ENCODE assay signal across 12 cellular contexts in the genomic region with DNA sequence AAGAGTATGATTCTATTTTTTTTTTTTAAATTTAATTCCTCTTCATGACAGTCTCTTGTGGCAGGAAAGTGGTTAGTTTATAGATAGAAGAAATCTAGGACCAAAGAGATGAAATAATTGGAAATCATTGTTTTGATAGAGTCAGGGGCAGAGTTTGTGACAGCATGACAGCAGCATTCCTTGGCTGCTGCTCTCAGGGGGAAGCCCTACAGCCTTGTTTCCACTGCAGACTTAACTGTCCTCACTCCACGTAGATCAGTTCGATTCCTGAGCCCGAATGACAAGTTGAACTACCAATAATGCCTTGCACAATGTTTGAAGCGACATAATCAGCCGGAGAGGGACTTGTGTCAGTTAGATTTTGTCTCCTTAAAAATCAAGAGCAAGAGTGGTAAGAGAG.
DNase-seq lines count a peak whose midpoint lies in the region; ATAC-seq and TF ChIP-seq lines count a peak whose summit lies in the region.
"Had no signal": no experiment of that assay in that cellular context is flagged by ENCODE, and none has a peak within 500 bp of the region (broad histone marks: within the 10 kb centered on the region; RNA-seq: fewer than 3 reads in every experiment).

No MANE protein-coding gene starts in this region.

- H4K8ac ChIP-seq in mesendoderm (ENCODE audit: low read depth, low read length) = no peak overlapping the region

- no peaks in the 10 kb centered on the region for H3K4me1 Mint-ChIP-seq in T-helper 2 cell treated with Interferon-gamma antibody and Interleukin-4, amounts not matched to agents 5 μg/mL and 100 μg/mL, for 36 hours (ENCODE audit: low read depth)
- H3K4me1 Mint-ChIP-seq in WTC11 = peaks cover 54% of the 10 kb centered on the region

- CTCF ChIA-PET in WTC11 (lab: Charles Lee) = interaction anchor here (1.5 kb wide), 1 partner anchor 52 kb away, joined by 4 read pairs; no protein-coding TSS in a partner anchor

- H3K9ac ChIP-seq in mesendoderm (ENCODE audit: low read length) = no peak overlapping the region
- H3K9ac ChIP-seq: BLaER1 had no signal

- H3K4ac ChIP-seq in mesendoderm (ENCODE audit: low read depth, low read length) = no peak overlapping the region

- H3K18ac ChIP-seq in mesendoderm (ENCODE audit: low read length) = peak overlapping the region; percentile 47

- no peak overlapping the region for H2BK120ac ChIP-seq in mesendoderm (ENCODE audit: low read depth, low read length)

- no peak overlapping the region for H2BK5ac ChIP-seq in mesendoderm (ENCODE audit: low read length)

- H2BK15ac ChIP-seq in mesendoderm (replicated peaks; ENCODE audit: low read depth) = no peak overlapping the region

- WGBS in mesendoderm (ENCODE audit: extremely low coverage, insufficient coverage, low lambda C conversion rate) = no CpG with 5 or more reads among the region's 5 CpGs

- H3K27ac Mint-ChIP-seq in T-helper 2 cell treated with Interferon-gamma antibody and Interleukin-4, amounts not matched to agents 5 μg/mL and 100 μg/mL, for 36 hours = peak overlapping the region; percentile 11
- H3K27ac Mint-ChIP-seq in WTC11 = 0 out of 2 replicates have a peak overlapping the region, but pooled peaks have one; percentile 77

- no peak overlapping the region for H2AK5ac ChIP-seq in mesendoderm (ENCODE audit: low read length)

- no peak overlapping the region for H3K4me3 ChIP-seq in mesendoderm (ENCODE audit: low read length)
- H3K4me3 ChIP-seq: BLaER1 had no signal

- peaks cover 25% of the 10 kb centered on the region for H3K27me3 Mint-ChIP-seq in T-helper 2 cell treated with Interferon-gamma antibody and Interleukin-4, amounts not matched to agents 5 μg/mL and 100 μg/mL, for 36 hours (ENCODE audit: low read depth)
- H3K27me3 Mint-ChIP-seq in WTC11 (ENCODE audit: low read depth) = no peaks in the 10 kb centered on the region; the same call in 1 of the 2 replicates

- no peak overlapping the region for H3K4me2 ChIP-seq in mesendoderm (ENCODE audit: low read length)
- H3K4me2 ChIP-seq: BLaER1 had no signal

- no peak overlapping the region for H4K5ac ChIP-seq in mesendoderm (ENCODE audit: low read length)

- POLR2A ChIA-PET in WTC11 (lab: Charles Lee) = no interaction called here

- no peak overlapping the region for H3K4me3 Mint-ChIP-seq in T-helper 2 cell treated with Interferon-gamma antibody and Interleukin-4, amounts not matched to agents 5 μg/mL and 100 μg/mL, for 36 hours
- no peak overlapping the region for H3K4me3 Mint-ChIP-seq in WTC11

- H3K36me3 Mint-ChIP-seq in T-helper 2 cell treated with Interferon-gamma antibody and Interleukin-4, amounts not matched to agents 5 μg/mL and 100 μg/mL, for 36 hours (ENCODE audit: low read depth) = no peaks in the 10 kb centered on the region
- H3K36me3 Mint-ChIP-seq in WTC11 = no peaks in the 10 kb centered on the region

- ATAC-seq in WTC11 = peak; percentile 67
- ATAC-seq: HepG2 had no signal

- no peaks in the 10 kb centered on the region for H3K36me3 ChIP-seq in mesendoderm (ENCODE audit: control insufficient read depth, insufficient read depth, low read length)
- H3K36me3 ChIP-seq: BLaER1 had no signal

- no peaks in the 10 kb centered on the region for H3K79me2 ChIP-seq in mesendoderm (ENCODE audit: control insufficient read depth, insufficient read depth, low read length)

- no peak overlapping the region for H3K27ac ChIP-seq in mesendoderm (ENCODE audit: low read depth, low read length)
- H3K27ac ChIP-seq: 22Rv1, BLaER1 had no signal

- no peak overlapping the region for H3K56ac ChIP-seq in mesendoderm (ENCODE audit: low read length)

- no peaks in the 10 kb centered on the region for H3K79me1 ChIP-seq in mesendoderm (ENCODE audit: low read length)

- DNase-seq in T-helper 2 cell treated with Interferon-gamma antibody and Interleukin-4, amounts not matched to agents 5 μg/mL and 100 μg/mL, for 36 hours (ENCODE audit: low spot score) = no peak
- DNase-seq in T-helper 2 cell (no peak), WTC11 (ENCODE audit: low spot score) (no peak), mesendoderm (no peak), COLO668 (lab: John Stamatoyannopoulos, UW; ENCODE audit: unreplicated experiment) (no peak), NCI-H1930 (lab: John Stamatoyannopoulos, UW) (no peak), NCI-H146 treated with DMSO at 0.1 percent for 48 hours (lab: John Stamatoyannopoulos, UW; ENCODE audit: unreplicated experiment) (no peak)
- DNase-seq: Calu3, DMS 273 treated with DMSO at 0.1 percent for 48 hours had no signal

- H3K23ac ChIP-seq in mesendoderm (ENCODE audit: low read length) = no peak overlapping the region

- no peaks in the 10 kb centered on the region for H3K9me3 Mint-ChIP-seq in T-helper 2 cell treated with Interferon-gamma antibody and Interleukin-4, amounts not matched to agents 5 μg/mL and 100 μg/mL, for 36 hours
- no peaks in the 10 kb centered on the region for H3K9me3 Mint-ChIP-seq in WTC11

- H3K4me1 ChIP-seq in mesendoderm (ENCODE audit: control insufficient read depth, low read depth, low read length) = peaks cover 4% of the 10 kb centered on the region
- H3K4me1 ChIP-seq: BLaER1 had no signal

- no peak for TF ChIP-seq CTCF in WTC11 (IDR thresholded peaks at IDR 0.05)

- H3K27me3 ChIP-seq in mesendoderm (ENCODE audit: insufficient read depth, low read length, poor library complexity) = no peaks in the 10 kb centered on the region
- H3K27me3 ChIP-seq: BLaER1 had no signal

TF ChIP-seq in WTC11, 78 proteins besides CTCF, POLR2A, EP300 and RAD21:
- no peak for TF ChIP-seq TCF7 (CRISPR knock-in tag; IDR thresholded peaks at IDR 0.05; ENCODE audit: low read depth)
- TF ChIP-seq, protein P1, sequence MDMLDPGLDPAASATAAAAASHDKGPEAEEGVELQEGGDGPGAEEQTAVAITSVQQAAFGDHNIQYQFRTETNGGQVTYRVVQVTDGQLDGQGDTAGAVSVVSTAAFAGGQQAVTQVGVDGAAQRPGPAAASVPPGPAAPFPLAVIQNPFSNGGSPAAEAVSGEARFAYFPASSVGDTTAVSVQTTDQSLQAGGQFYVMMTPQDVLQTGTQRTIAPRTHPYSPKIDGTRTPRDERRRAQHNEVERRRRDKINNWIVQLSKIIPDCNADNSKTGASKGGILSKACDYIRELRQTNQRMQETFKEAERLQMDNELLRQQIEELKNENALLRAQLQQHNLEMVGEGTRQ (CRISPR knock-in tag; IDR thresholded peaks at IDR 0.05) = no peak
